Comparison of ENCODE assay signal across 9 cellular contexts in genomic region chr1:154442006-154442740, GRCh38. TPM values are rescaled to one million over a fixed set of nuclear protein-coding genes. Genes with fewer than 3 reads are reported as not detected.
DNase-seq lines count a peak whose midpoint lies in the region; ATAC-seq and TF ChIP-seq lines count a peak whose summit lies in the region.
"Had no signal": no experiment of that assay in that cellular context is flagged by ENCODE, and none has a peak within 500 bp of the region (broad histone marks: within the 10 kb centered on the region; RNA-seq: fewer than 3 reads in every experiment).

No MANE protein-coding gene starts in this region.

- H3K4me1 Mint-ChIP-seq in WTC11, result peaks cover 5% of the 10 kb centered on the region
- peaks cover 50% of the 10 kb centered on the region for H3K4me1 Mint-ChIP-seq in T-helper 2 cell treated with Interferon-gamma antibody and Interleukin-4, amounts not matched to agents 5 μg/mL and 100 μg/mL, for 36 hours (ENCODE audit: low read depth)

- no peak overlapping the region for H3K27ac ChIP-seq in 22Rv1

- CTCF ChIA-PET in WTC11 (lab: Charles Lee), result interaction anchor here (0.6 to 1.6 kb wide), 7 partner anchors 9 to 125 kb away, joined by 3 to 4 read pairs (median 3); partner anchors contain the start of genes CHRNB2 and IL6R

- ATAC-seq in WTC11 (peak; percentile 89), HG03045 (IDR thresholded peaks at IDR 0.05; ENCODE audit: unreplicated experiment) (no peak), HG02981 (IDR thresholded peaks at IDR 0.05; ENCODE audit: unreplicated experiment) (no peak)

- H3K27me3 Mint-ChIP-seq in WTC11 (ENCODE audit: low read depth), result no peaks in the 10 kb centered on the region
- no peaks in the 10 kb centered on the region for H3K27me3 Mint-ChIP-seq in T-helper 2 cell treated with Interferon-gamma antibody and Interleukin-4, amounts not matched to agents 5 μg/mL and 100 μg/mL, for 36 hours (ENCODE audit: low read depth)

- peak; percentile 56 for DNase-seq in WTC11 (ENCODE audit: low spot score)
- DNase-seq in iPS-NIHi7 (ENCODE audit: extremely low spot score), result peak; percentile 66
- no peak for DNase-seq in NCI-H524 treated with DMSO at 0.1 percent for 48 hours (lab: John Stamatoyannopoulos, UW)
- DNase-seq in T-helper 2 cell treated with Interferon-gamma antibody and Interleukin-4, amounts not matched to agents 5 μg/mL and 100 μg/mL, for 36 hours (ENCODE audit: low spot score), result no peak
- DNase-seq: amygdala had no signal

- POLR2A ChIA-PET in WTC11 (lab: Charles Lee), result no interaction called here

- H3K36me3 Mint-ChIP-seq in WTC11, result no peaks in the 10 kb centered on the region
- H3K36me3 Mint-ChIP-seq in T-helper 2 cell treated with Interferon-gamma antibody and Interleukin-4, amounts not matched to agents 5 μg/mL and 100 μg/mL, for 36 hours (ENCODE audit: low read depth), result peaks cover 9% of the 10 kb centered on the region

- no peaks in the 10 kb centered on the region for H3K9me3 Mint-ChIP-seq in WTC11
- H3K9me3 Mint-ChIP-seq in T-helper 2 cell treated with Interferon-gamma antibody and Interleukin-4, amounts not matched to agents 5 μg/mL and 100 μg/mL, for 36 hours, result no peaks in the 10 kb centered on the region

- peak; percentile 68 for TF ChIP-seq CTCF in 22Rv1 (IDR thresholded peaks at IDR 0.05)
- TF ChIP-seq CTCF in GM12872 (IDR thresholded peaks at IDR 0.05; ENCODE audit: insufficient read depth, low read depth, low read length), result peak; percentile 71
- TF ChIP-seq CTCF in WTC11 (IDR thresholded peaks at IDR 0.05), result peak; percentile 24

- no peak overlapping the region for H3K4me3 Mint-ChIP-seq in WTC11
- no peak overlapping the region for H3K4me3 Mint-ChIP-seq in T-helper 2 cell treated with Interferon-gamma antibody and Interleukin-4, amounts not matched to agents 5 μg/mL and 100 μg/mL, for 36 hours

- H3K27ac Mint-ChIP-seq in WTC11, result no peak overlapping the region
- H3K27ac Mint-ChIP-seq in T-helper 2 cell treated with Interferon-gamma antibody and Interleukin-4, amounts not matched to agents 5 μg/mL and 100 μg/mL, for 36 hours, result no peak overlapping the region

TF ChIP-seq in WTC11, 78 proteins besides CTCF, POLR2A, EP300 and RAD21 (continues in another document):
- no peak for TF ChIP-seq CBFB (CRISPR knock-in tag; IDR thresholded peaks at IDR 0.05; ENCODE audit: low read depth)
- no peak for TF ChIP-seq ZNF512 (CRISPR knock-in tag; IDR thresholded peaks at IDR 0.05; ENCODE audit: borderline replicate concordance)
- TF ChIP-seq E2F4 (CRISPR knock-in tag; IDR thresholded peaks at IDR 0.05; ENCODE audit: borderline replicate concordance, low read depth), result no peak
- TF ChIP-seq NR3C1 (CRISPR knock-in tag; conservative IDR thresholded peaks at IDR 0.05; ENCODE audit: low read depth), result no peak
- TF ChIP-seq GRHL2 (CRISPR knock-in tag; IDR thresholded peaks at IDR 0.05; ENCODE audit: insufficient replicate concordance, severe bottlenecking), result no peak
- TF ChIP-seq MAX (CRISPR knock-in tag; IDR thresholded peaks at IDR 0.05), result no peak
- TF ChIP-seq USF2 (CRISPR knock-in tag; IDR thresholded peaks at IDR 0.05), result no peak
- TF ChIP-seq RELA (CRISPR knock-in tag; IDR thresholded peaks at IDR 0.05; ENCODE audit: borderline replicate concordance), result no peak
- no peak for TF ChIP-seq PRRX2 (CRISPR knock-in tag; IDR thresholded peaks at IDR 0.05)
- no peak for TF ChIP-seq ATF6 (CRISPR knock-in tag; IDR thresholded peaks at IDR 0.05)
- no peak for TF ChIP-seq SMAD3 (CRISPR knock-in tag; IDR thresholded peaks at IDR 0.05; ENCODE audit: borderline replicate concordance)
- TF ChIP-seq AR (CRISPR knock-in tag; IDR thresholded peaks at IDR 0.05), result no peak
- no peak for TF ChIP-seq CDX4 (CRISPR knock-in tag; IDR thresholded peaks at IDR 0.05; ENCODE audit: borderline replicate concordance)
- no peak for TF ChIP-seq FOXJ3 (CRISPR knock-in tag; IDR thresholded peaks at IDR 0.05; ENCODE audit: borderline replicate concordance)
- TF ChIP-seq PREB (CRISPR knock-in tag; IDR thresholded peaks at IDR 0.05; ENCODE audit: borderline replicate concordance), result no peak

RNA-seq across cellular contexts. Expression of gene IL6R, which starts 37.0 kb away (rescaled TPM):
- 3.2 to 7.0 TPM (median 3.4 TPM) in 3 replicates for total RNA-seq in WTC11 (2021)

RNA-seq across cellular contexts. Expression of gene TDRD10, which starts 59.8 kb away (rescaled TPM):
- 0.09 to 0.46 TPM (median 0.25 TPM) in 3 replicates for total RNA-seq in WTC11 (2021)

Comparison
In these comparisons a context has a peak if more than half of its experiments do, and no peak if none do; other contexts are left out.
1. DNase-seq: peak in WTC11 (single experiment) and iPS-NIHi7 (single experiment); none in NCI-H524 treated with DMSO at 0.1 percent for 48 hours (single experiment) and T-helper 2 cell treated with Interferon-gamma antibody and Interleukin-4, amounts not matched to agents 5 μg/mL and 100 μg/mL, for 36 hours (single experiment).
2. Peak in every context shown above with its lines, with median percentiles within 50 percentile points of each other: CTCF ChIP-seq.